ENCODE assay signal across 14 cellular contexts in the genomic region with DNA sequence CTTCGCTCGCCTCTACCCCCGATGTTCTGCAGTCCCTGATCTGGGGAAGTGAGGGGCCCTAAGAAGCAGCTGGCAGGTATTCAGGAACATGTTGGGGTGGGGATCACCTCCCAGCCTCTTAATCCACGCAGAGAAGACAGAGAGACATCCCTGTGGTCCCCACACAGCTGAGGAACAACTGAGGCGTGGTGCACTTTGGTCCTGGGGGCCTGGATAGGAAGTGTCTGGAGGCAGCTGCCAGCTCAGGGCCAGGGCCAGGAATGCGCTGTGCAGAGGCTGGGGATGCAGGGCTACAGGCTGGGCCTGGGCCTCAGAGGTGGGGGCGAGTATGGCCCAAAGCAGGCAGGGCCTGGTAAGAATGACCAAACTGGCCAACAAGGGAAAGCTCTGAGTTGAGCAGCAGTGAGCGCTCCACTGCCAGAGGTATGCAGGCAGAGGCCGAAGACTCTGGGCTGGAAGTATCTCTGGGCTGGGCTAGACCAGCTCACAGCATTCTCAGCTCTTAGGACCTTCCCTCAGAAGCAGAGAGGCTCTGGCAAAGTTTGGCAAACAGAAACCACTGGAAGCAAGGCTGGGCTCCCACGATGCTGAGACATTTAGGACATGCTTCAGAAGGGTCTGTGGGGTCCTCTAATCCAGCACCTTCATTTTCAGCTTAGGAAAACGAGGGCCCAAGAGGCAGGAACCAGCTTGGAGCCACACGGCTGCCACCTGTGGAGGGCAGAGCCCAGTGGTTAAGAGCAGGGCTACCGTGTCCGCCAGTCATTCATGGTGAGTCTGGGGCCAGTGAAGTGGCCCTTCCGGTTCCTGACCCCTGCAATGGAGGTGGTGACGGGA.
"Had no signal": no experiment of that assay in that cellular context is flagged by ENCODE, and none has a peak within 500 bp of the region (broad histone marks: within the 10 kb centered on the region; RNA-seq: fewer than 3 reads in every experiment).

No MANE protein-coding gene starts in this region.

- H3K36me3 Mint-ChIP-seq: activated naive CD4-positive, alpha-beta T cell treated with anti-CD3 and anti-CD28 coated beads, Interleukin-2, amount 10 ng/mL, durations not matched to agents 7 days and 5 days had no signal

- H3K27ac Mint-ChIP-seq: activated CD4-positive, alpha-beta memory T cell treated with anti-CD3 and anti-CD28 coated beads for 36 hours; activated naive CD4-positive, alpha-beta T cell treated with anti-CD3 and anti-CD28 coated beads, Interleukin-2, amount 10 ng/mL, durations not matched to agents 7 days and 5 days; dendritic cell treated with granulocyte-macrophage colony-stimulating factor and Interleukin-4, amounts not matched to agents 40 ng/mL and 50 ng/mL, for 4 days had no signal

- H3K4me3 Mint-ChIP-seq: activated CD4-positive, alpha-beta memory T cell treated with anti-CD3 and anti-CD28 coated beads for 36 hours; activated naive CD4-positive, alpha-beta T cell treated with anti-CD3 and anti-CD28 coated beads, Interleukin-2, amount 10 ng/mL, durations not matched to agents 7 days and 5 days; central memory CD8-positive, alpha-beta T cell; dendritic cell treated with granulocyte-macrophage colony-stimulating factor and Interleukin-4, amounts not matched to agents 40 ng/mL and 50 ng/mL, for 4 days; endodermal cell; nephron had no signal

- H3K4me1 Mint-ChIP-seq: activated naive CD4-positive, alpha-beta T cell treated with anti-CD3 and anti-CD28 coated beads, Interleukin-2, amount 10 ng/mL, durations not matched to agents 7 days and 5 days; central memory CD8-positive, alpha-beta T cell had no signal

- DNase-seq: activated CD4-positive, alpha-beta memory T cell treated with anti-CD3 and anti-CD28 coated beads for 36 hours; activated naive CD4-positive, alpha-beta T cell treated with anti-CD3 and anti-CD28 coated beads, Interleukin-2, amount 10 ng/mL, durations not matched to agents 7 days and 5 days; endodermal cell; erythroblast; hippocampal formation; retina; stimulated activated CD4-positive, alpha-beta T cell treated with anti-CD3 and anti-CD28 coated beads, Interleukin-15, amount 100 ng/mL, for 24 hours; stimulated activated CD4-positive, alpha-beta T cell treated with anti-CD3 and anti-CD28 coated beads, Interleukin-4, amount 100 ng/mL, for 24 hours; T-helper 1 cell had no signal

- H3K9me3 Mint-ChIP-seq: activated CD4-positive, alpha-beta memory T cell treated with anti-CD3 and anti-CD28 coated beads for 36 hours; activated naive CD4-positive, alpha-beta T cell treated with anti-CD3 and anti-CD28 coated beads, Interleukin-2, amount 10 ng/mL, durations not matched to agents 7 days and 5 days; central memory CD8-positive, alpha-beta T cell; dendritic cell treated with granulocyte-macrophage colony-stimulating factor and Interleukin-4, amounts not matched to agents 40 ng/mL and 50 ng/mL, for 4 days; endodermal cell; nephron had no signal

- H3K4me1 ChIP-seq: parathyroid adenoma had no signal

- H3K27me3 Mint-ChIP-seq: activated CD4-positive, alpha-beta memory T cell treated with anti-CD3 and anti-CD28 coated beads for 36 hours; activated naive CD4-positive, alpha-beta T cell treated with anti-CD3 and anti-CD28 coated beads, Interleukin-2, amount 10 ng/mL, durations not matched to agents 7 days and 5 days; central memory CD8-positive, alpha-beta T cell had no signal

- H3K27ac ChIP-seq: parathyroid adenoma, VCaP had no signal
